In the genomic region with DNA sequence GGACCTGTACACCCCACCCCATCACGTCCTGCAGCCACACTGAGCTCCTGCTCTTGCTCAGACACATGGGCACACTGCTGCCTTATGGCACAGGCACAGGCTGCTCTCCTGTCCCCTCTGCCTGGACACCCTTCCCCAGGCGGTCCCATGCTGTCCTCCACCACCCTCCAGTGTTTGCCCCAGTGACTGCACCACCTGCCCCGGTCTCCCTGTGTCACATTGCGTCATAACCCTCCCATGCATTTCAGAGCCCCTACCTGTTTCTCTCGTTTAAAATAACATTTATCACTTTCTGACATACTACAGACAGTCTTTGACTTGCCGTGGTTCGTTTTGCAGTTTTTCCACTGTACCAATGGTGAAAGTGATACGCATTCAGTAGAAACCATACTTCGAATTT, we compare ENCODE assay signal across 21 cellular contexts.
"Had no signal": no experiment of that assay in that cellular context is flagged by ENCODE, and none has a peak within 500 bp of the region (broad histone marks: within the 10 kb centered on the region; RNA-seq: fewer than 3 reads in every experiment).

No MANE protein-coding gene starts in this region.

- H3K4me3 Mint-ChIP-seq: T-cell had no signal

- DNase-seq: IMR-90, MV-4-11, NCI-H1048, NCI-H1105, NCI-H1417, NCI-H1436 treated with DMSO at 0.1 percent for 48 hours, NCI-H1694, NCI-H187 treated with DMSO at 0.1 percent for 48 hours, NCI-H2029 treated with DMSO at 0.1 percent for 48 hours, NCI-H2171 treated with DMSO at 0.1 percent for 48 hours, NCI-H345, NCI-H446 treated with DMSO at 0.1 percent for 48 hours, NCI-H510A treated with DMSO at 0.1 percent for 48 hours, NCI-H526, PC-3, SHP77, SK-N-SH, SW 1271, T-cell had no signal

- H3K9me3 Mint-ChIP-seq: T-cell had no signal

- H3K4me2 ChIP-seq: SK-N-SH had no signal

- ATAC-seq: Panc1, PC-3, T-cell had no signal

- H3K36me3 Mint-ChIP-seq: T-cell had no signal

- H3K9me3 ChIP-seq: SK-N-SH had no signal

- H3K9ac ChIP-seq: SK-N-SH had no signal

- H3K27ac ChIP-seq: RWPE1 had no signal

- H3K27ac Mint-ChIP-seq: T-cell had no signal

- H3K4me1 Mint-ChIP-seq: T-cell had no signal
